ENCODE assay signal across 8 cellular contexts in the genomic region with DNA sequence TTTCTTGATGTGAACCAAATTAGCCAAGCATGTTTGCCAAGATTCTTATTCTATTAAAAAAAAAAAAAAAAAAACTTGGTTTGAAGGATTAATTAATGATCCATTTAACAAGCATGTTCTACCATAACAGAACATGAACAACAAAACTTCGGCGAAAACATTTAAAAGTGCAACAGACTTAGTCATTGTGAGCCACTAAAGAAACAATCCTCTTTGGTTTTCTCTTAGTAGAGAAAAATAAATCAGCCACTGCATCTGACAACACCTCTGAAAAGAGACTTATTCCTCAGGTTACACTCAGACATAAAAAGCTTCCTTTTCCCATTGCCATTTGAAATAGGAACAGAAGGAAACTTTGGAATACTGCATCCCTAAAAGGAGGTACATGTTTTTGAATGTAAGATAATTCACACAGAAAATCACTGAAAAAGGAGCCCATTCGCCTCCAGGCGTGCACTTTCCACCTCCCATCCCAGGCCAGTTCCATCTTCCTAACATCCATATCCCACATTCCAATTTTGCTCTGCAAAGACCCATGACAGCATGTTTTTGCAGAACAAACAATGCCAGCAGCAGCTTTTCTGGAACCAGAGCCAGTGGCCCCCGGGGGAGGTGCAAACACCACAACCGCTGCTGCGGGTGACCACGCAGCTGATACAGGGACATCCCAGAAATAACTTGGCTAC.
DNase-seq lines count a peak whose midpoint lies in the region; ATAC-seq and TF ChIP-seq lines count a peak whose summit lies in the region.
"Had no signal": no experiment of that assay in that cellular context is flagged by ENCODE, and none has a peak within 500 bp of the region (broad histone marks: within the 10 kb centered on the region; RNA-seq: fewer than 3 reads in every experiment).

No MANE protein-coding gene starts in this region.

- H3K27ac ChIP-seq in body of pancreas: peak overlapping the region in 1 of 4 donors; percentile 21
- H3K27ac ChIP-seq in suprapubic skin: peak overlapping the region; percentile 88
- H3K27ac ChIP-seq: cardiac muscle cell had no signal

- H3K36me3 ChIP-seq in MG63 (peaks cover 60% of the 10 kb centered on the region), body of pancreas (replicated peaks in 1 of 2; ENCODE audit: insufficient read depth in 1 of 2, low read depth in 2 of 2) (peaks cover 0 to 4% of the 10 kb centered on the region in 2 donors), suprapubic skin (peaks cover 44% of the 10 kb centered on the region)

- H3K27me3 ChIP-seq in MG63 (no peaks in the 10 kb centered on the region), body of pancreas (no peaks in the 10 kb centered on the region), suprapubic skin (no peaks in the 10 kb centered on the region)
- H3K27me3 ChIP-seq: cardiac muscle cell had no signal

- peak; percentile 40 for DNase-seq in MG63
- peak; percentile 20 to 37 (median 34) for DNase-seq in body of pancreas
- peak; percentile 39 for DNase-seq in kidney tubule cell (ENCODE audit: low spot score)
- DNase-seq in suprapubic skin (ENCODE audit: low spot score in 2 of 2): peak; percentile 77 to 80
- no peak for DNase-seq in cortex of kidney (lab: John Stamatoyannopoulos, UW)
- DNase-seq in NCI-H1694 (lab: John Stamatoyannopoulos, UW): no peak

- H3K4me3 ChIP-seq in MG63 (no peak overlapping the region), body of pancreas (no peak overlapping the region), suprapubic skin (no peak overlapping the region)
- H3K4me3 ChIP-seq: cardiac muscle cell had no signal

- H3K9me3 ChIP-seq in MG63: no peaks in the 10 kb centered on the region
- no peaks in the 10 kb centered on the region for H3K9me3 ChIP-seq in body of pancreas
- no peaks in the 10 kb centered on the region for H3K9me3 ChIP-seq in suprapubic skin

- ATAC-seq in body of pancreas (no peak), HG02884 (IDR thresholded peaks at IDR 0.05; ENCODE audit: unreplicated experiment) (no peak)

- TF ChIP-seq CTCF in body of pancreas (IDR thresholded peaks at IDR 0.05) (no peak), suprapubic skin (IDR thresholded peaks at IDR 0.05) (no peak)

- no peak for TF ChIP-seq EP300 in suprapubic skin (IDR thresholded peaks at IDR 0.05)

- WGBS in body of pancreas, 2 donors: 57 to 60% methylated on average over 8 of the region's 8 CpGs
- WGBS in suprapubic skin: 51% methylated on average over 8 of the region's 8 CpGs

- no peak for TF ChIP-seq POLR2A in body of pancreas (IDR thresholded peaks at IDR 0.05)
- no peak for TF ChIP-seq POLR2A in suprapubic skin (IDR thresholded peaks at IDR 0.05)

- intact Hi-C loops in body of pancreas (cut with DNase I): no loop called here

- H3K4me1 ChIP-seq in body of pancreas (peaks cover 18% of the 10 kb centered on the region), suprapubic skin (peaks cover 55% of the 10 kb centered on the region)

Comparison
In these comparisons a context has a peak if more than half of its experiments do, and no peak if none do; other contexts are left out.
1. DNase-seq: peak in MG63 (single experiment), body of pancreas (4 of 4), kidney tubule cell (single experiment) and suprapubic skin (2 of 2); none in cortex of kidney (single experiment) and NCI-H1694 (single experiment).